Comparison of ENCODE assay signal across 9 cellular contexts in genomic region chr10:16787361-16787791, GRCh38. TPM values are rescaled to one million over a fixed set of nuclear protein-coding genes. Genes with fewer than 3 reads are reported as not detected.
DNase-seq lines count a peak whose midpoint lies in the region; ATAC-seq and TF ChIP-seq lines count a peak whose summit lies in the region.
"Had no signal": no experiment of that assay in that cellular context is flagged by ENCODE, and none has a peak within 500 bp of the region (broad histone marks: within the 10 kb centered on the region; RNA-seq: fewer than 3 reads in every experiment).

No MANE protein-coding gene starts in this region.

- no peak overlapping the region for H3K27ac ChIP-seq in gastrocnemius medialis

- peaks cover 31% of the 10 kb centered on the region for H3K36me3 Mint-ChIP-seq in activated CD8-positive, alpha-beta T cell treated with anti-CD3 and anti-CD28 coated beads, Interleukin-2, amount 10 ng/mL, durations not matched to agents 7 days and 5 days (ENCODE audit: low read depth)
- H3K36me3 Mint-ChIP-seq in naive B cell, result peaks cover 24% of the 10 kb centered on the region in 2 donors

- peak overlapping the region; percentile 80 for H3K27ac Mint-ChIP-seq in activated CD8-positive, alpha-beta T cell treated with anti-CD3 and anti-CD28 coated beads, Interleukin-2, amount 10 ng/mL, durations not matched to agents 7 days and 5 days
- H3K27ac Mint-ChIP-seq in naive B cell, result peak overlapping the region; percentile 67 to 95 (median 88)

- peaks cover 2 to 3% of the 10 kb centered on the region in 2 donors for H3K4me1 ChIP-seq in gastrocnemius medialis

- DNase-seq in CD1c-positive myeloid dendritic cell (ENCODE audit: extremely low spot score) (peak; percentile 26), naive B cell (no peak), GM10266 (ENCODE audit: extremely low spot score) (no peak), gastrocnemius medialis (no peak), NCI-H2227 treated with DMSO at 0.1 percent for 48 hours (lab: John Stamatoyannopoulos, UW) (no peak), GM13977 (ENCODE audit: low spot score) (no peak)
- peak; percentile 65 for DNase-seq in activated CD8-positive, alpha-beta T cell treated with anti-CD3 and anti-CD28 coated beads, Interleukin-2, amount 10 ng/mL, durations not matched to agents 7 days and 5 days
- DNase-seq: 8988T had no signal

- CTCF ChIA-PET in activated CD8-positive, alpha-beta T cell treated with anti-CD3 and anti-CD28 coated beads, Interleukin-2, amount 10 ng/mL, durations not matched to agents 7 days and 5 days (lab: Charles Lee), result no interaction called here

- no peaks in the 10 kb centered on the region for H3K36me3 ChIP-seq in gastrocnemius medialis

- no peaks in the 10 kb centered on the region for H3K27me3 ChIP-seq in gastrocnemius medialis

- H3K4me1 Mint-ChIP-seq in activated CD8-positive, alpha-beta T cell treated with anti-CD3 and anti-CD28 coated beads, Interleukin-2, amount 10 ng/mL, durations not matched to agents 7 days and 5 days (ENCODE audit: low read depth), result peaks cover 24% of the 10 kb centered on the region
- H3K4me1 Mint-ChIP-seq in naive B cell, result peaks cover 20 to 26% (median 22%) of the 10 kb centered on the region in 3 donors

- peak overlapping the region; percentile 8 for H3K4me3 Mint-ChIP-seq in activated CD8-positive, alpha-beta T cell treated with anti-CD3 and anti-CD28 coated beads, Interleukin-2, amount 10 ng/mL, durations not matched to agents 7 days and 5 days
- H3K4me3 Mint-ChIP-seq in naive B cell, result peak overlapping the region in 1 of 8 donors; percentile 44

- no peaks in the 10 kb centered on the region for H3K9me3 ChIP-seq in gastrocnemius medialis

- intact Hi-C loops in gastrocnemius medialis (cut with DNase I; ENCODE audit: low total_unique reads), result no loop called here

- TF ChIP-seq CTCF in GM10266 (IDR thresholded peaks at IDR 0.05; ENCODE audit: control insufficient read depth, insufficient read depth, low read depth, missing control alignments) (no peak), gastrocnemius medialis (IDR thresholded peaks at IDR 0.05 in 4 of 5, conservative IDR thresholded peaks at IDR 0.05 in 1 of 5) (no peak), GM13977 (IDR thresholded peaks at IDR 0.05; ENCODE audit: extremely low read depth, insufficient read depth, missing control alignments) (no peak)

- TF ChIP-seq POLR2A in gastrocnemius medialis (IDR thresholded peaks at IDR 0.05), result no peak

- H3K9me3 Mint-ChIP-seq in activated CD8-positive, alpha-beta T cell treated with anti-CD3 and anti-CD28 coated beads, Interleukin-2, amount 10 ng/mL, durations not matched to agents 7 days and 5 days (ENCODE audit: insufficient read depth), result peaks cover 3% of the 10 kb centered on the region
- H3K9me3 Mint-ChIP-seq in naive B cell, result peaks cover 0 to 11% (median 6%) of the 10 kb centered on the region in 7 donors

- H3K27me3 Mint-ChIP-seq in activated CD8-positive, alpha-beta T cell treated with anti-CD3 and anti-CD28 coated beads, Interleukin-2, amount 10 ng/mL, durations not matched to agents 7 days and 5 days (ENCODE audit: low read depth), result no peaks in the 10 kb centered on the region
- H3K27me3 Mint-ChIP-seq in naive B cell, result no peaks in the 10 kb centered on the region

- in situ Hi-C loops in gastrocnemius medialis (cut with MboI; ENCODE audit: low sequenced_read_pairs in 4 of 4), result loop anchor here (25.0 kb wide), 2 partner anchors 875 to 900 kb away; no protein-coding TSS in a partner anchor
- in situ Hi-C loops in GM13977 (cut with MboI; ENCODE audit: low pct_unique_long_range_greater_than_20kb, low sequenced_read_pairs, unreplicated experiment), result no loop called here

- H3K4me3 ChIP-seq in gastrocnemius medialis, result no peak overlapping the region

- ATAC-seq in HG02884 (IDR thresholded peaks at IDR 0.05; ENCODE audit: unreplicated experiment) (peak; percentile 81), naive B cell (ENCODE audit: low read depth in 2 of 2) (peak; percentile 81 to 96), gastrocnemius medialis (no peak)
- peak; percentile 91 for ATAC-seq in activated CD8-positive, alpha-beta T cell treated with anti-CD3 and anti-CD28 coated beads, Interleukin-2, amount 10 ng/mL, durations not matched to agents 7 days and 5 days

- POLR2A ChIA-PET in activated CD8-positive, alpha-beta T cell treated with anti-CD3 and anti-CD28 coated beads, Interleukin-2, amount 10 ng/mL, durations not matched to agents 7 days and 5 days (lab: Charles Lee), result no interaction called here

RNA-seq across cellular contexts. Expression of gene RSU1, which starts 29.8 kb away (rescaled TPM):
- total RNA-seq in activated CD8-positive, alpha-beta T cell treated with anti-CD3 and anti-CD28 coated beads, Interleukin-2, amount 10 ng/mL, durations not matched to agents 7 days and 5 days, result 10 to 100 TPM; 71.9 to 74.1 TPM
- polyA plus RNA-seq in naive B cell (ENCODE audit: low read depth in 6 of 6), result 100 to 1,000 TPM in 5 of 6 donors, 10 to 100 TPM in 1; 86.6 to 125 (median 104) TPM
- 10 to 100 TPM; 24.2 to 32.8 (median 26.1) TPM for total RNA-seq in gastrocnemius medialis

Comparison
In these comparisons a context has a peak if more than half of its experiments do, and no peak if none do; other contexts are left out.
1. DNase-seq: peak in CD1c-positive myeloid dendritic cell (single experiment) and activated CD8-positive, alpha-beta T cell treated with anti-CD3 and anti-CD28 coated beads, Interleukin-2, amount 10 ng/mL, durations not matched to agents 7 days and 5 days (single experiment); none in naive B cell (single experiment), GM10266 (single experiment), gastrocnemius medialis (0 of 2), NCI-H2227 treated with DMSO at 0.1 percent for 48 hours (single experiment) and GM13977 (single experiment).
2. ATAC-seq: peak in HG02884 (single experiment), activated CD8-positive, alpha-beta T cell treated with anti-CD3 and anti-CD28 coated beads, Interleukin-2, amount 10 ng/mL, durations not matched to agents 7 days and 5 days (single experiment) and naive B cell (2 of 2); none in gastrocnemius medialis (0 of 2).